In the genomic region with DNA sequence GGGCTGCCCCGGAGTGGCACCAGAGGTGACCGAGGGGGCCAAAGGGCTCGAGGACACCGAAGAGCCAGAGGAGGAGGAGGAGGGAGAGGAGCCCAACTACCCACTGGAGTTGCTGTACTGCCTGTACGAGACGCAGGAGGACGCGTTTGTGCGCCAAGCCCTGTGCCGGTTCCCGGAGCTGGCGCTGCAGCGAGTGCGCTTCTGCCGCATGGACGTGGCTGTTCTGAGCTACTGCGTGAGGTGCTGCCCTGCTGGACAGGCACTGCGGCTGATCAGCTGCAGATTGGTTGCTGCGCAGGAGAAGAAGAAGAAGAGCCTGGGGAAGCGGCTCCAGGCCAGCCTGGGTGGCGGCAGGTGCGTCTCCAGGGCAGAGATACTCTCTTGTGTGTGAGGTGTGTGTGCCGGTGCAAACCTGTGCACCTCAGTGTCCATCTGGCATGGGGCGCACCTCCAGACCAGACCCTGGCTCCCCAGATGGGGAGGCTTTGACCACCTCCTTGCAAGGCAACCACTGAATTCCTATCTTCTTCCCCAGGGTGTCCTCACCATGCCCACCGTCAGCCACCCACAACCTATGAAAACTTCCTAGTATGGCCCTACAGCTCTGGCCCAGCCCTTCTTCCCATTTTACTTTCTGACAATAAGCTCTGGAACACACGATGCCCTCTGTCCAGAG, we compare ENCODE assay signal across 15 cellular contexts. TPM values are rescaled to one million over a fixed set of nuclear protein-coding genes. Genes with fewer than 3 reads are reported as not detected.
DNase-seq lines count a peak whose midpoint lies in the region; ATAC-seq, FAIRE-seq and TF ChIP-seq lines count a peak whose summit lies in the region.
"Had no signal": no experiment of that assay in that cellular context is flagged by ENCODE, and none has a peak within 500 bp of the region (broad histone marks: within the 10 kb centered on the region; RNA-seq: fewer than 3 reads in every experiment).

No MANE protein-coding gene starts in this region.

- no peak for TF ChIP-seq POLR2A in A549 (IDR thresholded peaks at IDR 0.05; ENCODE audit: low read length)
- TF ChIP-seq POLR2A in GM12891 (IDR thresholded peaks at IDR 0.05; ENCODE audit: low read depth, low read length), result no peak

- H4K20me1 ChIP-seq in Karpas-422 (ENCODE audit: insufficient read depth, low read depth, low read length), result no peaks in the 10 kb centered on the region

- H3K27ac Mint-ChIP-seq in CD4-positive, alpha-beta memory T cell, result peak overlapping the region in 6 of 7 donors; percentile 60 to 90 (median 77)
- peak overlapping the region; percentile 44 for H3K27ac Mint-ChIP-seq in central memory CD8-positive, alpha-beta T cell (ENCODE audit: low read depth)
- peak overlapping the region; percentile 21 for H3K27ac Mint-ChIP-seq in nephron progenitor cell

- TF ChIP-seq EP300 in A549 (IDR thresholded peaks at IDR 0.05), result no peak

- no peak overlapping the region for H3K4me3 ChIP-seq in A549
- H3K4me3 ChIP-seq in CD4-positive, alpha-beta memory T cell (ENCODE audit: low read length in 2 of 2), result peak overlapping the region; percentile 24 to 59
- H3K4me3 ChIP-seq in Karpas-422 (ENCODE audit: low read length), result no peak overlapping the region

- no peaks in the 10 kb centered on the region; the same call in 2 of the 3 replicates for H3K9me3 ChIP-seq in A549
- no peaks in the 10 kb centered on the region for H3K9me3 ChIP-seq in CD4-positive, alpha-beta memory T cell (ENCODE audit: control insufficient read depth in 1 of 2, low read length in 2 of 2)
- no peaks in the 10 kb centered on the region for H3K9me3 ChIP-seq in Karpas-422 (ENCODE audit: low read length)
- H3K9me3 ChIP-seq: ascending aorta, left lung had no signal

- intact Hi-C loops in CD4-positive, alpha-beta memory T cell (cut with micrococcal nuclease), result loop anchor here (2.0 kb wide), 2 partner anchors 31 kb away; no protein-coding TSS in a partner anchor

- no peaks in the 10 kb centered on the region for H3K9me2 ChIP-seq in Karpas-422 (replicated peaks; ENCODE audit: insufficient read depth, low read length)

- CTCF ChIA-PET in A549 (lab: Yijun Ruan, JAX), result interaction anchor here (0.8 to 2.9 kb wide), 6 partner anchors 11 to 237 kb away, joined by 3 to 13 read pairs (median 6); no protein-coding TSS in a partner anchor
- CTCF ChIA-PET in CD4-positive, alpha-beta memory T cell (lab: Charles Lee; ENCODE audit: partially characterized antibody), result interaction anchor here (0.8 to 8.4 kb wide), 5 partner anchors 10 to 73 kb away, joined by 3 to 81 read pairs (median 14); no protein-coding TSS in a partner anchor

- ATAC-seq in A549, result peak in 1 of 2 experiments; percentile 15; a peak in 4 of 6 replicates
- no peak for ATAC-seq in central memory CD8-positive, alpha-beta T cell (replicated peaks; ENCODE audit: extremely low read depth, poor library complexity, severe bottlenecking)

- H3K4me2 ChIP-seq in A549, result peak overlapping the region; percentile 85; the same call in 1 of the 3 replicates
- no peak overlapping the region for H3K4me2 ChIP-seq in Karpas-422 (ENCODE audit: low read depth, low read length, poor library complexity, severe bottlenecking)

- H3K4me3 Mint-ChIP-seq in CD4-positive, alpha-beta memory T cell, result peak overlapping the region; percentile 88 to 93 (median 90)
- H3K4me3 Mint-ChIP-seq in central memory CD8-positive, alpha-beta T cell, result peak overlapping the region; percentile 82
- H3K4me3 Mint-ChIP-seq in nephron progenitor cell, result no peak overlapping the region

- H3K4me1 ChIP-seq in A549 (peaks cover 14% of the 10 kb centered on the region; the same call in 1 of the 3 replicates), Karpas-422 (ENCODE audit: low read length) (no peaks in the 10 kb centered on the region)
- peaks cover 73% of the 10 kb centered on the region for H3K4me1 ChIP-seq in CD4-positive, alpha-beta memory T cell (ENCODE audit: insufficient read depth, low read length)
- H3K4me1 ChIP-seq: ascending aorta had no signal

- no peak overlapping the region for H2AFZ ChIP-seq in Karpas-422 (ENCODE audit: low read length)

- FAIRE-seq in A549 (lab: Jason Lieb, UNC), result no peak
- no peak for FAIRE-seq in GM12891 (lab: Jason Lieb, UNC)
- no peak for FAIRE-seq in GM19239 (lab: Jason Lieb, UNC)

- H3K27ac ChIP-seq in A549, result no peak overlapping the region
- peak overlapping the region; percentile 11 for H3K27ac ChIP-seq in CD4-positive, alpha-beta memory T cell (ENCODE audit: low read depth, low read length)
- H3K27ac ChIP-seq in Karpas-422 (ENCODE audit: low read length), result no peak overlapping the region
- H3K27ac ChIP-seq: ascending aorta, HL-60 had no signal

- peaks cover 0 to 4% (median under 1%) of the 10 kb centered on the region in 8 donors for H3K9me3 Mint-ChIP-seq in CD4-positive, alpha-beta memory T cell
- H3K9me3 Mint-ChIP-seq in central memory CD8-positive, alpha-beta T cell, result no peaks in the 10 kb centered on the region
- H3K9me3 Mint-ChIP-seq in nephron progenitor cell, result peaks cover 13% of the 10 kb centered on the region

- no peaks in the 10 kb centered on the region for H3K36me3 ChIP-seq in CD4-positive, alpha-beta memory T cell (ENCODE audit: insufficient read depth, low read length)
- H3K36me3 ChIP-seq in Karpas-422 (ENCODE audit: insufficient read depth, low read length), result no peaks in the 10 kb centered on the region
- H3K36me3 ChIP-seq: ascending aorta, left lung had no signal

- no peaks in the 10 kb centered on the region for H3K27me3 Mint-ChIP-seq in CD4-positive, alpha-beta memory T cell
- H3K27me3 Mint-ChIP-seq in central memory CD8-positive, alpha-beta T cell, result peaks cover 8% of the 10 kb centered on the region
- H3K27me3 Mint-ChIP-seq in nephron progenitor cell (ENCODE audit: low read depth, poor library complexity), result peaks cover 7% of the 10 kb centered on the region

- DNase-seq in A549 (ENCODE audit: low read depth in 1 of 2, low spot score in 1 of 2) (no peak), nephron progenitor cell (no peak), GM12891 (ENCODE audit: insufficient read length, low spot score) (no peak), GM19239 (ENCODE audit: insufficient read length, low spot score) (no peak), NCI-H2081 treated with DMSO at 0.1 percent for 48 hours (lab: John Stamatoyannopoulos, UW) (no peak), Karpas-422 (no peak)
- DNase-seq in CD4-positive, alpha-beta memory T cell, result no peak
- DNase-seq in central memory CD8-positive, alpha-beta T cell (ENCODE audit: low spot score in 2 of 2), result no peak
- DNase-seq: COR-L47; NK-92 treated with Interleukin-12 subunit alpha and Interleukin-12 subunit beta, amount 100 ng/mL, for 24 hours; stimulated activated CD4-positive, alpha-beta T cell treated with anti-CD3 and anti-CD28 coated beads, Interleukin-4, amount 100 ng/mL, for 24 hours had no signal

- POLR2A ChIA-PET in A549 (lab: Yijun Ruan, JAX), result no interaction called here
- POLR2A ChIA-PET in CD4-positive, alpha-beta memory T cell (lab: Charles Lee; ENCODE audit: partially characterized antibody), result interaction anchor here (0.9 to 14.3 kb wide), 18 partner anchors 10 to 125 kb away, joined by 3 to 549 read pairs (median 16); a partner anchor contains a TSS

- peaks cover 22 to 29% of the 10 kb centered on the region in 2 donors for H3K36me3 Mint-ChIP-seq in CD4-positive, alpha-beta memory T cell
- H3K36me3 Mint-ChIP-seq in central memory CD8-positive, alpha-beta T cell (ENCODE audit: insufficient read depth), result peaks cover 17% of the 10 kb centered on the region
- peaks cover 3% of the 10 kb centered on the region for H3K36me3 Mint-ChIP-seq in nephron progenitor cell (ENCODE audit: low read depth)

- TF ChIP-seq CTCF in A549 (IDR thresholded peaks at IDR 0.05) (no peak), nephron progenitor cell (IDR thresholded peaks at IDR 0.05) (no peak)

- TF ChIP-seq RAD21 in A549 (conservative IDR thresholded peaks at IDR 0.05 in 1 of 2, IDR thresholded peaks at IDR 0.05 in 1 of 2), result no peak

- H3K27me3 ChIP-seq in CD4-positive, alpha-beta memory T cell (ENCODE audit: insufficient read depth, low read length), result no peaks in the 10 kb centered on the region
- no peaks in the 10 kb centered on the region for H3K27me3 ChIP-seq in Karpas-422 (ENCODE audit: low read length)

- H3K4me1 Mint-ChIP-seq in CD4-positive, alpha-beta memory T cell, result peaks cover 30 to 67% (median 53%) of the 10 kb centered on the region in 4 donors
- peaks cover 45% of the 10 kb centered on the region for H3K4me1 Mint-ChIP-seq in central memory CD8-positive, alpha-beta T cell
- H3K4me1 Mint-ChIP-seq in nephron progenitor cell, result peaks cover 56% of the 10 kb centered on the region

- H3K79me2 ChIP-seq in Karpas-422 (ENCODE audit: low read length), result no peaks in the 10 kb centered on the region

- 25% methylated on average over 10 of the region's 26 CpGs for WGBS in A549 (ENCODE audit: missing lambda C conversion rate)

- no peak overlapping the region for H3K9ac ChIP-seq in Karpas-422 (ENCODE audit: low read length)

RNA-seq across cellular contexts. Expression of a gene that starts 3.4 kb away (rescaled TPM):
- polyA plus RNA-seq in A549 (2011; rRNA removed), result 0.03 TPM in 1 of 2 replicates, not detected in the other
- 0.01 TPM in 1 of 2 replicates, not detected in the other for polyA plus RNA-seq in A549 (2012; cell fraction: cytosol; rRNA removed)
- 0.02 TPM in 2 replicates for polyA plus RNA-seq in A549 (2012; cell fraction: nucleus; rRNA removed)
- polyA plus RNA-seq in A549 (2017; fragmentation: RNase III; extraction: RNeasy Plus Mini Kit Qiagen cat#74134 plus additional on column Dnase treatment), result not detected in 3 replicates
- polyA minus RNA-seq in A549 (2011; rRNA and poly(A)+ RNA removed), result not detected in 2 replicates
- total RNA-seq in CD4-positive, alpha-beta memory T cell, result 10 to 100 TPM; 25.9 to 26.3 TPM
- polyA plus RNA-seq in CD4-positive, alpha-beta memory T cell, result 10 to 100 TPM in 1 of 2 donors, 1 to 10 TPM in 1; 1.4 to 10.8 TPM
- 0.04 TPM for polyA plus RNA-seq in GM12891 (2012; ENCODE audit: low read depth, missing spikeins)
- total RNA-seq in Karpas-422 (2014; rRNA removed; shearing (Covaris generic); ENCODE audit: low replicate concordance), result 0.11 TPM in 1 of 2 replicates, not detected in the other
- total RNA-seq: ascending aorta had no signal

RNA-seq across cellular contexts. Expression of a gene that starts 7.3 kb away (rescaled TPM):
- polyA plus RNA-seq in A549 (2011; rRNA removed) (7.2 and 7.9 TPM in 2 replicates), A549 (2017; fragmentation: RNase III; extraction: RNeasy Plus Mini Kit Qiagen cat#74134 plus additional on column Dnase treatment) (12.9 to 19.5 TPM (median 18.3 TPM) in 3 replicates)
- polyA plus RNA-seq in A549 (2012; cell fraction: cytosol; rRNA removed), result 10.1 and 12.9 TPM in 2 replicates
- 167 and 194 TPM in 2 replicates for polyA plus RNA-seq in A549 (2012; cell fraction: nucleus; rRNA removed)
- 2.4 and 3.8 TPM in 2 replicates for polyA minus RNA-seq in A549 (2011; rRNA and poly(A)+ RNA removed)
- total RNA-seq in CD4-positive, alpha-beta memory T cell, result 100 to 1,000 TPM; 304 TPM
- 1 to 10 TPM; 3.0 to 5.6 TPM for polyA plus RNA-seq in CD4-positive, alpha-beta memory T cell
- 19.3 TPM for polyA plus RNA-seq in GM12891 (2012; ENCODE audit: low read depth, missing spikeins)
- 17.0 and 24.2 TPM in 2 replicates for total RNA-seq in Karpas-422 (2014; rRNA removed; shearing (Covaris generic); ENCODE audit: low replicate concordance)

RNA-seq across cellular contexts. Expression of a gene that starts 17.7 kb away (rescaled TPM):
- not detected in 2 replicates for polyA plus RNA-seq in A549 (2011; rRNA removed)
- not detected in 2 replicates for polyA plus RNA-seq in A549 (2012; cell fraction: cytosol; rRNA removed)
- polyA plus RNA-seq in A549 (2012; cell fraction: nucleus; rRNA removed), result not detected in 2 replicates
- not detected in 3 replicates for polyA plus RNA-seq in A549 (2017; fragmentation: RNase III; extraction: RNeasy Plus Mini Kit Qiagen cat#74134 plus additional on column Dnase treatment)
- polyA minus RNA-seq in A549 (2011; rRNA and poly(A)+ RNA removed), result not detected in 2 replicates
- total RNA-seq in CD4-positive, alpha-beta memory T cell, result not detected
- polyA plus RNA-seq in CD4-positive, alpha-beta memory T cell, result not detected
- not detected for polyA plus RNA-seq in GM12891 (2012; ENCODE audit: low read depth, missing spikeins)
- not detected in 2 replicates for total RNA-seq in Karpas-422 (2014; rRNA removed; shearing (Covaris generic); ENCODE audit: low replicate concordance)
- total RNA-seq: ascending aorta, left lung, SK-MEL-5 had no signal

RNA-seq across cellular contexts. Expression of a gene that starts 26.0 kb away (rescaled TPM):
- polyA plus RNA-seq in A549 (2011; rRNA removed), result 36.4 and 61.3 TPM in 2 replicates
- polyA plus RNA-seq in A549 (2012; cell fraction: cytosol; rRNA removed), result 59.6 and 59.7 TPM in 2 replicates
- 36.2 and 38.3 TPM in 2 replicates for polyA plus RNA-seq in A549 (2012; cell fraction: nucleus; rRNA removed)
- 38.8 to 52.7 TPM (median 43.6 TPM) in 3 replicates for polyA plus RNA-seq in A549 (2017; fragmentation: RNase III; extraction: RNeasy Plus Mini Kit Qiagen cat#74134 plus additional on column Dnase treatment)
- polyA minus RNA-seq in A549 (2011; rRNA and poly(A)+ RNA removed), result 41.3 and 60.9 TPM in 2 replicates
- total RNA-seq in CD4-positive, alpha-beta memory T cell, result 100 to 1,000 TPM; 202 to 203 TPM
- 1,000 to 10,000 TPM; 2,491 to 3,716 TPM for polyA plus RNA-seq in CD4-positive, alpha-beta memory T cell
- polyA plus RNA-seq in GM12891 (2012; ENCODE audit: low read depth, missing spikeins), result 486 TPM
- total RNA-seq in Karpas-422 (2014; rRNA removed; shearing (Covaris generic); ENCODE audit: low replicate concordance), result 18.5 and 19.4 TPM in 2 replicates

RNA-seq across cellular contexts. Expression of a gene that starts 32.2 kb away (rescaled TPM):
- polyA plus RNA-seq in A549 (2011; rRNA removed), result 1.7 and 2.4 TPM in 2 replicates
- polyA plus RNA-seq in A549 (2012; cell fraction: cytosol; rRNA removed), result 0.41 and 0.44 TPM in 2 replicates
- polyA plus RNA-seq in A549 (2012; cell fraction: nucleus; rRNA removed), result 0.21 and 0.22 TPM in 2 replicates
- polyA plus RNA-seq in A549 (2017; fragmentation: RNase III; extraction: RNeasy Plus Mini Kit Qiagen cat#74134 plus additional on column Dnase treatment), result 0.14 to 0.16 TPM in 2 of 3 replicates, not detected in the other
- 1.6 and 2.0 TPM in 2 replicates for polyA minus RNA-seq in A549 (2011; rRNA and poly(A)+ RNA removed)
- 100 to 1,000 TPM; 119 to 121 TPM for total RNA-seq in CD4-positive, alpha-beta memory T cell
- polyA plus RNA-seq in CD4-positive, alpha-beta memory T cell, result 1,000 to 10,000 TPM; 2,073 to 2,173 TPM
- polyA plus RNA-seq in GM12891 (2012; ENCODE audit: low read depth, missing spikeins), result 413 TPM
- 125 and 216 TPM in 2 replicates for total RNA-seq in Karpas-422 (2014; rRNA removed; shearing (Covaris generic); ENCODE audit: low replicate concordance)

Comparison
In these comparisons a context has a peak if more than half of its experiments do, and no peak if none do; other contexts are left out.
1. H3K4me3 ChIP-seq: peak in CD4-positive, alpha-beta memory T cell (2 of 2); none in A549 (single experiment) and Karpas-422 (single experiment).
2. H3K27ac Mint-ChIP-seq: peak in every context shown above with its lines; median percentile 77 in CD4-positive, alpha-beta memory T cell; 44 in central memory CD8-positive, alpha-beta T cell; 21 in nephron progenitor cell.
3. RNA of a gene that starts 3.4 kb away (total RNA-seq): 25.9 to 26.3 TPM in CD4-positive, alpha-beta memory T cell; 0.11 TPM in Karpas-422; every median in the first group is over 10 times any median in the second.
4. RNA of a gene that starts 7.3 kb away (total RNA-seq): 304 TPM in CD4-positive, alpha-beta memory T cell; 17.0 to 24.2 TPM in Karpas-422; every median in the first group is over 10 times any median in the second.